35 cellular contexts compared by ENCODE assay signal in genomic region chr1:233480198-233480597, GRCh38.
A peak's percentile ranks its signal among the peaks of the same experiment; 100 is the strongest.
DNase-seq lines count a peak whose midpoint lies in the region; ATAC-seq, FAIRE-seq and TF ChIP-seq lines count a peak whose summit lies in the region.
"Had no signal": no experiment of that assay in that cellular context is flagged by ENCODE, and none has a peak within 500 bp of the region (broad histone marks: within the 10 kb centered on the region; RNA-seq: fewer than 3 reads in every experiment).

No MANE protein-coding gene starts in this region.

- H3K79me2 ChIP-seq in keratinocyte (ENCODE audit: control insufficient read depth, insufficient read depth, low read length), result no peaks in the 10 kb centered on the region

- H3K9me3 ChIP-seq in keratinocyte (ENCODE audit: control insufficient read depth, low read depth, low read length), result no peaks in the 10 kb centered on the region
- H3K9me3 ChIP-seq: heart left ventricle, prostate gland, SJSA1, upper lobe of right lung had no signal

- H3K27ac ChIP-seq in keratinocyte (ENCODE audit: control insufficient read depth, insufficient read depth, low read length), result no peak overlapping the region
- H3K27ac ChIP-seq: epithelial cell of prostate, heart left ventricle, HL-60, prostate gland, SJSA1, upper lobe of right lung, VCaP had no signal

- H2AFZ ChIP-seq in keratinocyte (ENCODE audit: control insufficient read depth, low read length), result peak overlapping the region; percentile 71

- peak; percentile 80 for FAIRE-seq in keratinocyte (lab: Jason Lieb, UNC)
- FAIRE-seq: colon, D721Med, RCC 7860 had no signal

- H3K36me3 Mint-ChIP-seq in activated CD4-positive, alpha-beta T cell treated with anti-CD3 and anti-CD28 coated beads for 36 hours (ENCODE audit: low read depth), result no peaks in the 10 kb centered on the region
- H3K36me3 Mint-ChIP-seq: activated naive CD8-positive, alpha-beta T cell treated with anti-CD3 and anti-CD28 coated beads, Interleukin-2, amount 10 ng/mL, durations not matched to agents 7 days and 5 days; natural killer cell treated with Interleukin-12 subunit alpha and Interleukin-12 subunit beta and Interleukin-15 and Interleukin-18, amount 100 ng/mL, for 72 hours had no signal

- H3K9ac ChIP-seq in keratinocyte (ENCODE audit: control insufficient read depth, extremely low read depth, insufficient read depth, low read length), result no peak overlapping the region

- H3K4me3 Mint-ChIP-seq in activated CD4-positive, alpha-beta T cell treated with anti-CD3 and anti-CD28 coated beads for 36 hours, result no peak overlapping the region
- H3K4me3 Mint-ChIP-seq: activated naive CD8-positive, alpha-beta T cell treated with anti-CD3 and anti-CD28 coated beads, Interleukin-2, amount 10 ng/mL, durations not matched to agents 7 days and 5 days; CD4-positive, alpha-beta T cell; H9; natural killer cell treated with Interleukin-12 subunit alpha and Interleukin-12 subunit beta and Interleukin-15 and Interleukin-18, amount 100 ng/mL, for 72 hours had no signal

- H3K9me1 ChIP-seq in keratinocyte (ENCODE audit: control insufficient read depth, extremely low read depth, insufficient read depth, low read length), result no peaks in the 10 kb centered on the region

- ATAC-seq in activated CD4-positive, alpha-beta T cell treated with anti-CD3 and anti-CD28 coated beads for 36 hours, result peak; percentile 16
- ATAC-seq in GM19324 (IDR thresholded peaks at IDR 0.05; ENCODE audit: low FRiP score, unreplicated experiment), result no peak
- ATAC-seq: natural killer cell treated with Interleukin-12 subunit alpha and Interleukin-12 subunit beta and Interleukin-15 and Interleukin-18, amount 100 ng/mL, for 72 hours; upper lobe of right lung had no signal

- POLR2A ChIA-PET in activated CD4-positive, alpha-beta T cell treated with anti-CD3 and anti-CD28 coated beads for 36 hours (lab: Charles Lee), result no interaction called here

- peaks cover 33% of the 10 kb centered on the region for H3K27me3 Mint-ChIP-seq in activated CD4-positive, alpha-beta T cell treated with anti-CD3 and anti-CD28 coated beads for 36 hours

- peaks cover 16% of the 10 kb centered on the region for H3K4me1 ChIP-seq in keratinocyte (ENCODE audit: control insufficient read depth, extremely low read depth, insufficient read depth, low read length)
- H3K4me1 ChIP-seq: heart left ventricle, prostate gland, SJSA1, upper lobe of right lung had no signal

- H3K27ac Mint-ChIP-seq in activated CD4-positive, alpha-beta T cell treated with anti-CD3 and anti-CD28 coated beads for 36 hours, result no peak overlapping the region
- H3K27ac Mint-ChIP-seq: activated naive CD8-positive, alpha-beta T cell treated with anti-CD3 and anti-CD28 coated beads, Interleukin-2, amount 10 ng/mL, durations not matched to agents 7 days and 5 days; CD4-positive, alpha-beta T cell; H9; natural killer cell treated with Interleukin-12 subunit alpha and Interleukin-12 subunit beta and Interleukin-15 and Interleukin-18, amount 100 ng/mL, for 72 hours had no signal

- H3K27me3 ChIP-seq in keratinocyte (ENCODE audit: control insufficient read depth, extremely low read depth, insufficient read depth, low read length), result no peaks in the 10 kb centered on the region
- H3K27me3 ChIP-seq: SJSA1 had no signal

- H3K9me3 Mint-ChIP-seq in activated CD4-positive, alpha-beta T cell treated with anti-CD3 and anti-CD28 coated beads for 36 hours (ENCODE audit: low read depth), result no peaks in the 10 kb centered on the region
- H3K9me3 Mint-ChIP-seq: activated naive CD8-positive, alpha-beta T cell treated with anti-CD3 and anti-CD28 coated beads, Interleukin-2, amount 10 ng/mL, durations not matched to agents 7 days and 5 days; CD4-positive, alpha-beta T cell; natural killer cell treated with Interleukin-12 subunit alpha and Interleukin-12 subunit beta and Interleukin-15 and Interleukin-18, amount 100 ng/mL, for 72 hours had no signal

- H3K4me1 Mint-ChIP-seq in activated CD4-positive, alpha-beta T cell treated with anti-CD3 and anti-CD28 coated beads for 36 hours, result peaks cover 7% of the 10 kb centered on the region
- H3K4me1 Mint-ChIP-seq: activated naive CD8-positive, alpha-beta T cell treated with anti-CD3 and anti-CD28 coated beads, Interleukin-2, amount 10 ng/mL, durations not matched to agents 7 days and 5 days had no signal

- H3K4me2 ChIP-seq in keratinocyte (ENCODE audit: control insufficient read depth, extremely low read depth, insufficient read depth, low read depth, low read length), result peak overlapping the region; percentile 57

- CTCF ChIA-PET in activated CD4-positive, alpha-beta T cell treated with anti-CD3 and anti-CD28 coated beads for 36 hours (lab: Charles Lee), result interaction anchor here (0.5 kb wide), 1 partner anchor 18 kb away, joined by 3 read pairs; no protein-coding TSS in a partner anchor

- H3K36me3 ChIP-seq in keratinocyte (ENCODE audit: control insufficient read depth in 2 of 2, extremely low read depth in 1 of 2, insufficient read depth in 2 of 2, low read length in 2 of 2), result no peaks in the 10 kb centered on the region
- H3K36me3 ChIP-seq: heart left ventricle, prostate gland, SJSA1, upper lobe of right lung had no signal

- TF ChIP-seq CTCF in keratinocyte (optimal IDR thresholded peaks at IDR 0.05 in 1 of 3, IDR thresholded peaks at IDR 0.05 in 1 of 3, conservative IDR thresholded peaks at IDR 0.05 in 1 of 3; ENCODE audit: extremely low read depth in 1 of 3, insufficient read depth in 2 of 3, low read length in 3 of 3), result no peak

- H3K4me3 ChIP-seq in keratinocyte (ENCODE audit: control insufficient read depth in 2 of 3, extremely low read depth in 1 of 3, insufficient read depth in 2 of 3, low read depth in 1 of 3, low read length in 3 of 3), result no peak overlapping the region
- H3K4me3 ChIP-seq: heart left ventricle, prostate gland, SJSA1, upper lobe of right lung had no signal

- dilution Hi-C loops in keratinocyte (cut with MboI; ENCODE audit: extremely low pct_ligation_motif_present, low sequenced_read_pairs), result no loop called here

- intact Hi-C loops in activated CD4-positive, alpha-beta T cell treated with anti-CD3 and anti-CD28 coated beads for 36 hours (cut with DNase I, micrococcal nuclease), result no loop called here

- peak; percentile 20 for DNase-seq in activated CD4-positive, alpha-beta T cell treated with anti-CD3 and anti-CD28 coated beads for 36 hours
- no peak for DNase-seq in activated CD4-positive, alpha-beta T cell treated with anti-CD3 and anti-CD28 coated beads, Interleukin-2, amount 50 U/mL, for 4 hours
- DNase-seq in EH (ENCODE audit: low read depth) (peak; percentile 1), RPMI8226 (peak; percentile 89), keratinocyte (ENCODE audit: low read depth, low spot score) (peak; percentile 70), HT-29 (ENCODE audit: low spot score) (no peak)
- DNase-seq in activated CD4-positive, CD25-positive, alpha-beta regulatory T cell treated with anti-CD3 and anti-CD28 coated beads, Interleukin-2, amount 50 U/mL, for 72 hours, result no peak
- DNase-seq: activated CD4-positive, alpha-beta T cell treated with anti-CD3 and anti-CD28 coated beads for 48 hours; activated gamma-delta T cell treated with Interleukin-2 at 50 U/mL for 16 hours; activated naive CD8-positive, alpha-beta T cell treated with anti-CD3 and anti-CD28 coated beads, Interleukin-2, amount 10 ng/mL, durations not matched to agents 7 days and 5 days; activated T-cell treated with anti-CD3 and anti-CD28 coated beads, Interleukin-2, amount 50 U/mL, for 1 hour; aorta; CD4-positive, alpha-beta T cell; DND-41; effector CD8-positive, alpha-beta T cell; H9; heart left ventricle; NCI-H1417 treated with DMSO at 0.1 percent for 48 hours; NCI-H2081; NCI-H226; NCI-H526 treated with DMSO at 0.1 percent for 48 hours; occipital lobe; stimulated activated naive CD4-positive, alpha-beta T cell; T1000; upper lobe of right lung had no signal

- H4K20me1 ChIP-seq in keratinocyte (ENCODE audit: control insufficient read depth, extremely low read depth, insufficient read depth, low read length), result no peaks in the 10 kb centered on the region

Comparison
In these comparisons a context has a peak if more than half of its experiments do, and no peak if none do; other contexts are left out.
1. DNase-seq: peak in activated CD4-positive, alpha-beta T cell treated with anti-CD3 and anti-CD28 coated beads for 36 hours (single experiment), EH (single experiment), RPMI8226 (single experiment) and keratinocyte (single experiment); none in activated CD4-positive, alpha-beta T cell treated with anti-CD3 and anti-CD28 coated beads, Interleukin-2, amount 50 U/mL, for 4 hours (0 of 2), HT-29 (single experiment) and activated CD4-positive, CD25-positive, alpha-beta regulatory T cell treated with anti-CD3 and anti-CD28 coated beads, Interleukin-2, amount 50 U/mL, for 72 hours (single experiment).